In the genomic region with DNA sequence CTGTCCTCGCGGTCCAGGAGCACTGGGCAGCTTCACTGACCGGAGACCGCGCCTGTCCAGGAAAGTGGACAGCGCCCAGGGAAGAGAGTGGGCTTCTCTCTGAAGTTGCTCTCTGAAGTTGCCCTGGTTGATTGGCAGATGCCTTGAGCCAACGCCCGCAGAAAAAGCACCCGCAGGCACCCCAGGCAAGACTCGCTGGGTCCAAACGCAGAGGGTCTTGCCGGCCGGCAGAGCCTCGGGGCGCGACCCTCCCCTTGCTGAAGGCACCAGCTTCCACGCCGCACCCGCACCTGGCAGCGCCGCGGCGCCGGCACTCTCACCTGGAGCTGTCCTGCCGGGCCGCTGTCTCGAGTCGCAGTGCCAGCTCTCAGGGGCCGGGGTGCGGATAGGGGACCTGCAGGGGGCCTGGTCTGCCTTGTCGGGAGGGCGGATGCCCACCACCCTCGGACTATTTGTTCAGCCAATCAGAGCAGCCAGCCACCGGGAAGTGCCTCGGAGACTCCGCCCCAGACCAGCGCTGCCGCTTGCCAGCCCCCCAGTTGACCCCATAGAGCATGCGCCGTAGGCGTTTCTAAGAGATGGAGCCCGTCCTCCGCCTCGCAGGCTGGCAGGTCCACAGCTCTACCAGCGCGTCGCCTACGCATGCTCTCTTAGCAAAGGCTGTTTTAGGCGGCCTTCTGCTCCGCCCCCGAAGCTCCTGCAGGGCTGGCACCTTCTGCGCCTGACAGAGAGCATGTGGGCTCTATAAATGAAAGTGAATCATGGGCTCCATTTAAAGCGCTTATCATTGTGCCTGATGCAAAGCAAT, we compare ENCODE assay signal across 1 cellular context.
TF ChIP-seq lines count a peak whose summit lies in the region.

Gene LIPA (minus strand): TSS at position 359 of the 808 bp plus-strand sequence. CDS start 4,127 bp downstream, outside the sequence.

TF ChIP-seq in HCT116, 20 proteins besides CTCF, POLR2A, EP300 and RAD21 (continued from another document):
- no peak for TF ChIP-seq ZNF274 (IDR thresholded peaks at IDR 0.05; ENCODE audit: low read depth, low read length)
